9 cellular contexts compared by ENCODE assay signal in genomic region chr11:78313181-78313788, GRCh38.
DNase-seq lines count a peak whose midpoint lies in the region; ATAC-seq, FAIRE-seq and TF ChIP-seq lines count a peak whose summit lies in the region.
"Had no signal": no experiment of that assay in that cellular context is flagged by ENCODE, and none has a peak within 500 bp of the region (broad histone marks: within the 10 kb centered on the region; RNA-seq: fewer than 3 reads in every experiment).

No MANE protein-coding gene starts in this region.

- peaks cover 0 to 40% (median 8%) of the 10 kb centered on the region in 4 donors for H3K4me1 ChIP-seq in Peyer's patch
- no peaks in the 10 kb centered on the region for H3K4me1 ChIP-seq in foreskin keratinocyte
- H3K4me1 ChIP-seq in gastrocnemius medialis, result peaks cover 31 to 43% of the 10 kb centered on the region in 2 donors

- H3K4me3 ChIP-seq in Peyer's patch (no peak overlapping the region), gastrocnemius medialis (no peak overlapping the region)

- H3K27me3 ChIP-seq in Peyer's patch, result no peaks in the 10 kb centered on the region
- H3K27me3 ChIP-seq in foreskin keratinocyte, result peaks cover 6% of the 10 kb centered on the region
- H3K27me3 ChIP-seq in gastrocnemius medialis, result no peaks in the 10 kb centered on the region

- ATAC-seq in foreskin keratinocyte, result peak; percentile 68
- peak; percentile 28 to 42 for ATAC-seq in gastrocnemius medialis

- H3K9me3 ChIP-seq in Peyer's patch, result no peaks in the 10 kb centered on the region
- H3K9me3 ChIP-seq in gastrocnemius medialis, result no peaks in the 10 kb centered on the region

- no peaks in the 10 kb centered on the region for H3K36me3 ChIP-seq in Peyer's patch
- H3K36me3 ChIP-seq in gastrocnemius medialis, result no peaks in the 10 kb centered on the region

- TF ChIP-seq POLR2A in H54 (IDR thresholded peaks at IDR 0.05; ENCODE audit: low read depth, low read length), result no peak
- no peak for TF ChIP-seq POLR2A in Peyer's patch (IDR thresholded peaks at IDR 0.05)
- TF ChIP-seq POLR2A in gastrocnemius medialis (IDR thresholded peaks at IDR 0.05), result no peak

- DNase-seq in H54 (ENCODE audit: insufficient read length, low spot score) (peak; percentile 56), Peyer's patch (peak in 1 of 3 donors; percentile 75), foreskin keratinocyte (peak; percentile 13 to 64), gastrocnemius medialis (no peak), NCI-H2171 treated with DMSO at 0.1 percent for 48 hours (lab: John Stamatoyannopoulos, UW) (no peak), cerebellar nuclear complex (lab: John Stamatoyannopoulos, UW) (no peak), NCI-H510A treated with DMSO at 0.1 percent for 48 hours (lab: John Stamatoyannopoulos, UW) (no peak)
- DNase-seq in stimulated activated CD4-positive, alpha-beta T cell treated with anti-CD3 and anti-CD28 coated beads, Interleukin-12 subunit alpha, Interleukin-12 subunit beta, amount 100 ng/mL, for 4 hours, result no peak
- DNase-seq: NCI-H1417 had no signal

- TF ChIP-seq CTCF in Peyer's patch (IDR thresholded peaks at IDR 0.05), result no peak
- no peak for TF ChIP-seq CTCF in foreskin keratinocyte (conservative IDR thresholded peaks at IDR 0.05)
- TF ChIP-seq CTCF in gastrocnemius medialis (IDR thresholded peaks at IDR 0.05 in 4 of 5, conservative IDR thresholded peaks at IDR 0.05 in 1 of 5), result no peak

- FAIRE-seq in H54 (lab: Jason Lieb, UNC), result peak; percentile 95

- in situ Hi-C loops in gastrocnemius medialis (cut with MboI; ENCODE audit: low sequenced_read_pairs in 4 of 4), result no loop called here

- H3K27ac ChIP-seq in Peyer's patch (peak overlapping the region in 3 of 4 donors; percentile 21 to 82 (median 26)), foreskin keratinocyte (no peak overlapping the region), gastrocnemius medialis (peak overlapping the region in 1 of 4 donors; percentile 76)

- intact Hi-C loops in gastrocnemius medialis (cut with DNase I; ENCODE audit: low total_unique reads), result loop anchor here (5.0 kb wide), 1 partner anchor 81 kb away; no protein-coding TSS in a partner anchor

Comparison
In these comparisons a context has a peak if more than half of its experiments do, and no peak if none do; other contexts are left out.
1. DNase-seq: peak in H54 (single experiment) and foreskin keratinocyte (2 of 2); none in gastrocnemius medialis (0 of 2), stimulated activated CD4-positive, alpha-beta T cell treated with anti-CD3 and anti-CD28 coated beads, Interleukin-12 subunit alpha, Interleukin-12 subunit beta, amount 100 ng/mL, for 4 hours (single experiment), NCI-H2171 treated with DMSO at 0.1 percent for 48 hours (single experiment), cerebellar nuclear complex (0 of 2) and NCI-H510A treated with DMSO at 0.1 percent for 48 hours (single experiment).